ENCODE assay signal across 1 cellular context in the genomic region with DNA sequence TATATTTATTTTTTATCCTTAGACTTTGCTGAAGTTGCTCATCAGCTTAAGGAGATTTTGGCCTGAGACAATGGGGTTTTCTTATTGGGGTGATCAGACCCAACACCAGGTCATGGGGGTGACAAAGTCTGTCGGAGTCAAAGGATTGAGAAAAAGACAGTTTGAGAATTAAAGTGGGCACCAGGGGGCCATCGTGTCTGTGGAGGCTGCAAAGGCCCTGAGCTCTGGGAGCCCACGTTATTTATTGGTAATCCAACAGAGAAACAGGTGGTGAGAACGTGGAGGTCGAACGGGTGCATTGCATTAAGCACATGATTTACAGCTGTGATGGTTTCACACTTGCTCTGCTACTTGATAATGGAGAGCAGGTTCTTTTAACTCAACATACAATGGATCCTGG.
TF ChIP-seq lines count a peak whose summit lies in the region.

No MANE protein-coding gene starts in this region.

TF ChIP-seq in H1, 55 proteins besides CTCF, POLR2A, EP300 and RAD21 (continued from another document):
- TF ChIP-seq RXRA (IDR thresholded peaks at IDR 0.05; ENCODE audit: insufficient read depth, low read depth, low read length) (no peak), JUND (IDR thresholded peaks at IDR 0.05; ENCODE audit: low read length) (no peak), MAFK (IDR thresholded peaks at IDR 0.05; ENCODE audit: low read depth, low read length) (no peak), KDM1A (IDR thresholded peaks at IDR 0.05; ENCODE audit: borderline replicate concordance, low read length) (no peak)
